Comparison of ENCODE assay signal across 21 cellular contexts in genomic region chr1:151887028-151887427, GRCh38. TPM values are rescaled to one million over a fixed set of nuclear protein-coding genes. Genes with fewer than 3 reads are reported as not detected.
DNase-seq lines count a peak whose midpoint lies in the region; ATAC-seq and TF ChIP-seq lines count a peak whose summit lies in the region.
"Had no signal": no experiment of that assay in that cellular context is flagged by ENCODE, and none has a peak within 500 bp of the region (broad histone marks: within the 10 kb centered on the region; RNA-seq: fewer than 3 reads in every experiment).

No MANE protein-coding gene starts in this region.

- ATAC-seq in lower lobe of right lung (no peak), Right ventricle myocardium superior (ENCODE audit: poor library complexity) (no peak)
- ATAC-seq in stimulated activated naive CD8-positive, alpha-beta T cell treated with anti-CD3 and anti-CD28 coated beads, Interleukin-15, amount 100 ng/mL, for 72 hours, result no peak
- ATAC-seq: right lobe of liver, WTC11 had no signal

- H3K4me3 ChIP-seq in MG63, result no peak overlapping the region
- no peak overlapping the region for H3K4me3 ChIP-seq in foreskin fibroblast (ENCODE audit: low read depth in 1 of 2, low read length in 2 of 2)
- no peak overlapping the region for H3K4me3 ChIP-seq in lower lobe of right lung
- H3K4me3 ChIP-seq: right lobe of liver, transverse colon had no signal

- no peaks in the 10 kb centered on the region for H3K4me1 ChIP-seq in lower lobe of right lung
- H3K4me1 ChIP-seq: right lobe of liver, transverse colon had no signal

- H3K27me3 ChIP-seq in MG63 (no peaks in the 10 kb centered on the region), lower lobe of right lung (ENCODE audit: low read depth) (no peaks in the 10 kb centered on the region)
- H3K27me3 ChIP-seq: right lobe of liver, transverse colon had no signal

- H3K36me3 Mint-ChIP-seq in Calu3 (ENCODE audit: insufficient read depth, unreplicated experiment), result peaks cover 11% of the 10 kb centered on the region

- CTCF ChIA-PET in Calu3 (lab: Charles Lee), result interaction anchor here (0.6 to 1.4 kb wide), 4 partner anchors 22 to 504 kb away, joined by 3 read pairs; no protein-coding TSS in a partner anchor

- H3K27ac ChIP-seq in lower lobe of right lung, result no peak overlapping the region
- H3K27ac ChIP-seq: right lobe of liver, transverse colon had no signal

- no peaks in the 10 kb centered on the region for H3K27me3 Mint-ChIP-seq in Calu3 (ENCODE audit: unreplicated experiment)
- no peaks in the 10 kb centered on the region for H3K27me3 Mint-ChIP-seq in stimulated activated naive CD8-positive, alpha-beta T cell treated with anti-CD3 and anti-CD28 coated beads, Interleukin-15, amount 100 ng/mL, for 72 hours

- peaks cover 9% of the 10 kb centered on the region for H3K9me3 ChIP-seq in MG63
- H3K9me3 ChIP-seq in lower lobe of right lung, result no peaks in the 10 kb centered on the region
- H3K9me3 ChIP-seq: right lobe of liver, transverse colon had no signal

- BruUV-seq in Calu3 (replicated peaks; lab: Mats Ljungman, UMichigan), result no TSS peak

- no peak overlapping the region for H3K4me3 Mint-ChIP-seq in Calu3 (ENCODE audit: low read depth, unreplicated experiment)
- no peak overlapping the region for H3K4me3 Mint-ChIP-seq in stimulated activated naive CD8-positive, alpha-beta T cell treated with anti-CD3 and anti-CD28 coated beads, Interleukin-15, amount 100 ng/mL, for 72 hours
- H3K4me3 Mint-ChIP-seq: immature natural killer cell, neural crest cell, WTC11 had no signal

- H3K36me3 ChIP-seq in MG63, result peaks cover 42% of the 10 kb centered on the region
- peaks cover 28% of the 10 kb centered on the region for H3K36me3 ChIP-seq in lower lobe of right lung
- H3K36me3 ChIP-seq: transverse colon had no signal

- TF ChIP-seq CTCF in Calu3 (IDR thresholded peaks at IDR 0.05; ENCODE audit: unreplicated experiment) (no peak), foreskin fibroblast (IDR thresholded peaks at IDR 0.05; ENCODE audit: low read depth, low read length) (no peak), lower lobe of right lung (IDR thresholded peaks at IDR 0.05) (no peak)

- no peaks in the 10 kb centered on the region for H3K9me3 Mint-ChIP-seq in Calu3 (ENCODE audit: low read depth, unreplicated experiment)
- H3K9me3 Mint-ChIP-seq in stimulated activated naive CD8-positive, alpha-beta T cell treated with anti-CD3 and anti-CD28 coated beads, Interleukin-15, amount 100 ng/mL, for 72 hours, result no peaks in the 10 kb centered on the region
- H3K9me3 Mint-ChIP-seq: immature natural killer cell, neural crest cell had no signal

- H3K4me1 Mint-ChIP-seq in Calu3 (ENCODE audit: low read depth, unreplicated experiment), result no peaks in the 10 kb centered on the region
- H3K4me1 Mint-ChIP-seq in stimulated activated naive CD8-positive, alpha-beta T cell treated with anti-CD3 and anti-CD28 coated beads, Interleukin-15, amount 100 ng/mL, for 72 hours, result peaks cover 13% of the 10 kb centered on the region
- H3K4me1 Mint-ChIP-seq: neural crest cell, WTC11 had no signal

- intact Hi-C loops in Calu3 (cut with micrococcal nuclease; ENCODE audit: unreplicated experiment), result no loop called here
- intact Hi-C loops in lower lobe of right lung (cut with DNase I), result no loop called here
- intact Hi-C loops in Right ventricle myocardium superior (cut with DNase I), result no loop called here

- no peak overlapping the region for H3K27ac Mint-ChIP-seq in Calu3 (ENCODE audit: unreplicated experiment)
- H3K27ac Mint-ChIP-seq in stimulated activated naive CD8-positive, alpha-beta T cell treated with anti-CD3 and anti-CD28 coated beads, Interleukin-15, amount 100 ng/mL, for 72 hours, result no peak overlapping the region
- H3K27ac Mint-ChIP-seq: immature natural killer cell, WTC11 had no signal

- DNase-seq in Calu3 (peak; percentile 14), MG63 (peak; percentile 89), brain pericyte (ENCODE audit: low read depth, low spot score) (peak; percentile 30), foreskin fibroblast (peak; percentile 71 to 82), NCI-H1092 treated with DMSO at 0.1 percent for 48 hours (lab: John Stamatoyannopoulos, UW) (no peak), lower lobe of right lung (no peak), Right ventricle myocardium superior (no peak)
- DNase-seq in stimulated activated naive CD8-positive, alpha-beta T cell treated with anti-CD3 and anti-CD28 coated beads, Interleukin-15, amount 100 ng/mL, for 72 hours, result no peak
- DNase-seq: activated effector memory CD4-positive, alpha-beta T cell treated with anti-CD3 and anti-CD28 coated beads, Interleukin-2, amount 50 U/mL, for 16 hours; aorta; COR-L47; immature natural killer cell; mesendoderm; NCI-H1092; NCI-H2227 treated with DMSO at 0.1 percent for 48 hours; right lobe of liver; stimulated activated CD4-positive, alpha-beta T cell treated with anti-CD3 and anti-CD28 coated beads, Interleukin-4, amount 100 ng/mL, for 24 hours; transverse colon had no signal

RNA-seq across cellular contexts. Expression of gene THEM4, which starts 22.3 kb away (rescaled TPM):
- total RNA-seq in Calu3 (2022) (17.2 and 18.6 TPM in 2 replicates), lower lobe of right lung (15.0 TPM), Right ventricle myocardium superior (17.0 TPM)
- total RNA-seq in MG63 (2014; rRNA removed; shearing (Covaris generic); ENCODE audit: low replicate concordance), result 22.9 and 30.2 TPM in 2 replicates

RNA-seq across cellular contexts. Expression of gene THEM5, which starts 33.5 kb away (rescaled TPM):
- total RNA-seq in Calu3 (2022), result not detected in 2 replicates
- not detected in 2 replicates for total RNA-seq in MG63 (2014; rRNA removed; shearing (Covaris generic); ENCODE audit: low replicate concordance)
- total RNA-seq in lower lobe of right lung, result not detected
- total RNA-seq in Right ventricle myocardium superior, result not detected
- total RNA-seq: activated CD8-positive, alpha-beta memory T cell treated with anti-CD3 and anti-CD28 coated beads for 36 hours; aorta; neural crest cell; right lobe of liver; transverse colon; WTC11 had no signal

RNA-seq across cellular contexts. Expression of gene C2CD4D, which starts 47.4 kb away (rescaled TPM):
- total RNA-seq in Calu3 (2022) (1.7 and 2.5 TPM in 2 replicates), lower lobe of right lung (0.21 TPM), Right ventricle myocardium superior (not detected)
- not detected in 2 replicates for total RNA-seq in MG63 (2014; rRNA removed; shearing (Covaris generic); ENCODE audit: low replicate concordance)
- total RNA-seq: aorta, right lobe of liver, transverse colon had no signal

RNA-seq across cellular contexts. Expression of gene RORC, which starts 55.4 kb away (rescaled TPM):
- total RNA-seq in Calu3 (2022) (0.19 and 1.2 TPM in 2 replicates), lower lobe of right lung (21.7 TPM), Right ventricle myocardium superior (15.4 TPM)
- total RNA-seq in MG63 (2014; rRNA removed; shearing (Covaris generic); ENCODE audit: low replicate concordance), result 0.63 TPM in 1 of 2 replicates, not detected in the other

Comparison
In these comparisons a context has a peak if more than half of its experiments do, and no peak if none do; other contexts are left out.
1. DNase-seq: peak in Calu3 (single experiment), MG63 (single experiment), brain pericyte (single experiment) and foreskin fibroblast (2 of 2); none in NCI-H1092 treated with DMSO at 0.1 percent for 48 hours (single experiment), lower lobe of right lung (single experiment), stimulated activated naive CD8-positive, alpha-beta T cell treated with anti-CD3 and anti-CD28 coated beads, Interleukin-15, amount 100 ng/mL, for 72 hours (0 of 2) and Right ventricle myocardium superior (single experiment).